ENCODE assay signal across 14 cellular contexts in the genomic region with DNA sequence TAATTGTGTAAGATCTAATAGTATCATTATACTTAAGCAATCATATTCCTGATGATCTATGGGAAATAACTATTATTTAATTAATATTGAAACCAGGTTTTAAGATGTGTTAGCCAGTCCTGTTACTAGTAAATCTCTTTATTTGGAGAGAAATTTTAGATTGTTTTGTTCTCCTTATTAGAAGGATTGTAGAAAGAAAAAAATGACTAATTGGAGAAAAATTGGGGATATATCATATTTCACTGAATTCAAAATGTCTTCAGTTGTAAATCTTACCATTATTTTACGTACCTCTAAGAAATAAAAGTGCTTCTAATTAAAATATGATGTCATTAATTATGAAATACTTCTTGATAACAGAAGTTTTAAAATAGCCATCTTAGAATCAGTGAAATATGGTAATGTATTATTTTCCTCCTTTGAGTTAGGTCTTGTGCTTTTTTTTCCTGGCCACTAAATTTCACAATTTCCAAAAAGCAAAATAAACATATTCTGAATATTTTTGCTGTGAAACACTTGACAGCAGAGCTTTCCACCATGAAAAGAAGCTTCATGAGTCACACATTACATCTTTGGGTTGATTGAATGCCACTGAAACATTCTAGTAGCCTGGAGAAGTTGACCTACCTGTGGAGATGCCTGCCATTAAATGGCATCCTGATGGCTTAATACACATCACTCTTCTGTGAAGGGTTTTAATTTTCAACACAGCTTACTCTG. TPM values are rescaled to one million over a fixed set of nuclear protein-coding genes. Genes with fewer than 3 reads are reported as not detected.
DNase-seq lines count a peak whose midpoint lies in the region; ATAC-seq, FAIRE-seq and TF ChIP-seq lines count a peak whose summit lies in the region.
"Had no signal": no experiment of that assay in that cellular context is flagged by ENCODE, and none has a peak within 500 bp of the region (broad histone marks: within the 10 kb centered on the region; RNA-seq: fewer than 3 reads in every experiment).

No MANE protein-coding gene starts in this region.

- peaks cover 58% of the 10 kb centered on the region; the same call in 2 of the 3 replicates for H3K4me1 ChIP-seq in A549

- CTCF ChIA-PET in A549 (lab: Yijun Ruan, JAX): interaction anchor here (0.7 kb wide), 1 partner anchor 18 kb away, joined by 4 read pairs; no protein-coding TSS in a partner anchor
- CTCF ChIA-PET in T-cell (lab: Charles Lee): interaction anchor here (0.9 to 2.3 kb wide), 3 partner anchors 16 to 37 kb away, joined by 3 to 9 read pairs (median 3); no protein-coding TSS in a partner anchor
- CTCF ChIA-PET in activated CD8-positive, alpha-beta T cell treated with anti-CD3 and anti-CD28 coated beads for 36 hours (lab: Charles Lee): interaction anchor here (0.8 to 2.1 kb wide), 7 partner anchors 10 to 343 kb away, joined by 3 to 15 read pairs (median 4); no protein-coding TSS in a partner anchor

- no peak for DNase-seq in A549 (ENCODE audit: low read depth in 1 of 2, low spot score in 1 of 2)
- peak; percentile 56 for DNase-seq in GM03348 (ENCODE audit: low spot score)
- DNase-seq in T-cell: no peak
- peak; percentile 70 for DNase-seq in fibroblast of the aortic adventitia (ENCODE audit: low read depth)
- no peak for DNase-seq in activated CD8-positive, alpha-beta T cell treated with anti-CD3 and anti-CD28 coated beads for 36 hours
- no peak for DNase-seq in NCI-H510A treated with DMSO at 0.1 percent for 48 hours (lab: John Stamatoyannopoulos, UW)
- DNase-seq in NCI-H748 treated with DMSO at 0.1 percent for 48 hours (lab: John Stamatoyannopoulos, UW): no peak
- DNase-seq: activated CD4-positive, CD25-positive, alpha-beta regulatory T cell; activated naive CD4-positive, alpha-beta T cell; GOT3; upper lobe of right lung had no signal

- TF ChIP-seq RAD21 in A549 (conservative IDR thresholded peaks at IDR 0.05 in 1 of 2, IDR thresholded peaks at IDR 0.05 in 1 of 2): no peak

- FAIRE-seq in A549 (lab: Jason Lieb, UNC): no peak

- H3K36me3 Mint-ChIP-seq in T-cell: peaks cover 63% of the 10 kb centered on the region
- H3K36me3 Mint-ChIP-seq in activated CD8-positive, alpha-beta T cell treated with anti-CD3 and anti-CD28 coated beads for 36 hours (ENCODE audit: low read depth): peaks cover 73% of the 10 kb centered on the region

- H3K9me3 Mint-ChIP-seq in T-cell: no peaks in the 10 kb centered on the region
- no peaks in the 10 kb centered on the region for H3K9me3 Mint-ChIP-seq in activated CD8-positive, alpha-beta T cell treated with anti-CD3 and anti-CD28 coated beads for 36 hours

- no peak overlapping the region for H3K4me3 Mint-ChIP-seq in T-cell
- H3K4me3 Mint-ChIP-seq in activated CD8-positive, alpha-beta T cell treated with anti-CD3 and anti-CD28 coated beads for 36 hours: no peak overlapping the region

- WGBS in A549 (ENCODE audit: missing lambda C conversion rate): 67% methylated on average over 1 of the region's 1 CpG

- POLR2A ChIA-PET in A549 (lab: Yijun Ruan, JAX): no interaction called here
- POLR2A ChIA-PET in T-cell (lab: Charles Lee): interaction anchor here in 1 of 2 donors (1.0 kb wide), 1 partner anchor 15 kb away, joined by 4 read pairs; no protein-coding TSS in a partner anchor
- POLR2A ChIA-PET in activated CD8-positive, alpha-beta T cell treated with anti-CD3 and anti-CD28 coated beads for 36 hours (lab: Charles Lee): interaction anchor here (0.6 kb wide), 1 partner anchor 414 kb away, joined by 3 read pairs; no protein-coding TSS in a partner anchor

- H3K4me1 Mint-ChIP-seq in T-cell: peaks cover 53 to 71% (median 61%) of the 10 kb centered on the region in 3 donors
- peaks cover 57% of the 10 kb centered on the region for H3K4me1 Mint-ChIP-seq in activated CD8-positive, alpha-beta T cell treated with anti-CD3 and anti-CD28 coated beads for 36 hours (ENCODE audit: low read depth)

- peak overlapping the region; percentile 52 to 57 for H3K27ac Mint-ChIP-seq in T-cell
- no peak overlapping the region for H3K27ac Mint-ChIP-seq in activated CD8-positive, alpha-beta T cell treated with anti-CD3 and anti-CD28 coated beads for 36 hours

- ATAC-seq in A549: no peak
- ATAC-seq in T-cell (replicated peaks in 1 of 4): no peak
- ATAC-seq in activated CD8-positive, alpha-beta T cell treated with anti-CD3 and anti-CD28 coated beads for 36 hours: no peak
- ATAC-seq in HG03457 (IDR thresholded peaks at IDR 0.05; ENCODE audit: unreplicated experiment): no peak
- ATAC-seq: upper lobe of right lung had no signal

- TF ChIP-seq EP300 in A549 (IDR thresholded peaks at IDR 0.05): no peak

- intact Hi-C loops in activated CD8-positive, alpha-beta T cell treated with anti-CD3 and anti-CD28 coated beads for 36 hours (cut with micrococcal nuclease): no loop called here

- no peak for TF ChIP-seq CTCF in A549 (IDR thresholded peaks at IDR 0.05)
- no peak for TF ChIP-seq CTCF in fibroblast of the aortic adventitia (IDR thresholded peaks at IDR 0.05; ENCODE audit: insufficient read depth, low read length)
- TF ChIP-seq CTCF in activated CD8-positive, alpha-beta T cell treated with anti-CD3 and anti-CD28 coated beads for 36 hours (IDR thresholded peaks at IDR 0.05): no peak

- no peaks in the 10 kb centered on the region for H3K9me3 ChIP-seq in A549
- H3K9me3 ChIP-seq: right atrium auricular region, upper lobe of right lung had no signal

- TF ChIP-seq POLR2A in A549 (IDR thresholded peaks at IDR 0.05; ENCODE audit: low read length): no peak

- H3K27ac ChIP-seq in A549: peak overlapping the region in 1 of 2 experiments; percentile 45; a peak in 2 of 6 replicates
- H3K27ac ChIP-seq: upper lobe of right lung had no signal

- no peaks in the 10 kb centered on the region for H3K27me3 Mint-ChIP-seq in T-cell
- H3K27me3 Mint-ChIP-seq in activated CD8-positive, alpha-beta T cell treated with anti-CD3 and anti-CD28 coated beads for 36 hours: no peaks in the 10 kb centered on the region

- H3K4me3 ChIP-seq in A549 (no peak overlapping the region), fibroblast of the aortic adventitia (ENCODE audit: low read depth, low read length) (no peak overlapping the region)
- H3K4me3 ChIP-seq: right atrium auricular region, upper lobe of right lung had no signal

- peak overlapping the region; percentile 96 for H3K4me2 ChIP-seq in A549
- H3K4me2 ChIP-seq: KMS-11 had no signal

TF ChIP-seq in A549, 52 proteins besides CTCF, POLR2A, EP300 and RAD21 (continues in another document):
- TF ChIP-seq, protein P1, sequence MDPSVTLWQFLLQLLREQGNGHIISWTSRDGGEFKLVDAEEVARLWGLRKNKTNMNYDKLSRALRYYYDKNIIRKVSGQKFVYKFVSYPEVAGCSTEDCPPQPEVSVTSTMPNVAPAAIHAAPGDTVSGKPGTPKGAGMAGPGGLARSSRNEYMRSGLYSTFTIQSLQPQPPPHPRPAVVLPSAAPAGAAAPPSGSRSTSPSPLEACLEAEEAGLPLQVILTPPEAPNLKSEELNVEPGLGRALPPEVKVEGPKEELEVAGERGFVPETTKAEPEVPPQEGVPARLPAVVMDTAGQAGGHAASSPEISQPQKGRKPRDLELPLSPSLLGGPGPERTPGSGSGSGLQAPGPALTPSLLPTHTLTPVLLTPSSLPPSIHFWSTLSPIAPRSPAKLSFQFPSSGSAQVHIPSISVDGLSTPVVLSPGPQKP (IDR thresholded peaks at IDR 0.05; ENCODE audit: low read depth, low read length): no peak
- TF ChIP-seq HEYL (CRISPR knock-in tag; IDR thresholded peaks at IDR 0.05): no peak
- TF ChIP-seq, protein P2, sequence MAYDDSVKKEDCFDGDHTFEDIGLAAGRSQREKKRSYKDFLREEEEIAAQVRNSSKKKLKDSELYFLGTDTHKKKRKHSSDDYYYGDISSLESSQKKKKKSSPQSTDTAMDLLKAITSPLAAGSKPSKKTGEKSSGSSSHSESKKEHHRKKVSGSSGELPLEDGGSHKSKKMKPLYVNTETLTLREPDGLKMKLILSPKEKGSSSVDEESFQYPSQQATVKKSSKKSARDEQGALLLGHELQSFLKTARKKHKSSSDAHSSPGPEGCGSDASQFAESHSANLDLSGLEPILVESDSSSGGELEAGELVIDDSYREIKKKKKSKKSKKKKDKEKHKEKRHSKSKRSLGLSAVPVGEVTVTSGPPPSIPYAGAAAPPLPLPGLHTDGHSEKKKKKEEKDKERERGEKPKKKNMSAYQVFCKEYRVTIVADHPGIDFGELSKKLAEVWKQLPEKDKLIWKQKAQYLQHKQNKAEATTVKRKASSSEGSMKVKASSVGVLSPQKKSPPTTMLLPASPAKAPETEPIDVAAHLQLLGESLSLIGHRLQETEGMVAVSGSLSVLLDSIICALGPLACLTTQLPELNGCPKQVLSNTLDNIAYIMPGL (CRISPR knock-in tag; IDR thresholded peaks at IDR 0.05; ENCODE audit: borderline replicate concordance): no peak
- no peak for TF ChIP-seq PHF8 (IDR thresholded peaks at IDR 0.05; ENCODE audit: borderline replicate concordance, low read depth)
- TF ChIP-seq TFCP2L1 (CRISPR knock-in tag; IDR thresholded peaks at IDR 0.05): no peak
- TF ChIP-seq RNF2 (IDR thresholded peaks at IDR 0.05; ENCODE audit: borderline replicate concordance, low read depth): no peak
- no peak for TF ChIP-seq RFX5 (IDR thresholded peaks at IDR 0.05)
- TF ChIP-seq HOXB13 (CRISPR knock-in tag; IDR thresholded peaks at IDR 0.05; ENCODE audit: low read depth): no peak
- TF ChIP-seq CHD4 (IDR thresholded peaks at IDR 0.05; ENCODE audit: borderline replicate concordance): no peak

RNA-seq across cellular contexts. Expression of gene BIRC3, which starts 6.4 kb away (rescaled TPM):
- polyA plus RNA-seq in A549 (2011; rRNA removed) (13.8 and 17.5 TPM in 2 replicates), A549 (2017; fragmentation: RNase III; extraction: RNeasy Plus Mini Kit Qiagen cat#74134 plus additional on column Dnase treatment) (10.6 to 27.4 TPM (median 11.3 TPM) in 3 replicates)
- 3.4 and 4.0 TPM in 2 replicates for polyA plus RNA-seq in A549 (2012; cell fraction: cytosol; rRNA removed)
- 1.6 and 3.2 TPM in 2 replicates for polyA plus RNA-seq in A549 (2012; cell fraction: nucleus; rRNA removed)
- 6.3 and 6.6 TPM in 2 replicates for polyA minus RNA-seq in A549 (2011; rRNA and poly(A)+ RNA removed)
- total RNA-seq in T-cell (100 to 1,000 TPM in 2 of 5 donors, 10 to 100 TPM in 3; 82.6 to 114 (median 96.0) TPM), fibroblast of the aortic adventitia (ENCODE audit: low replicate concordance) (0.16 and 2.4 TPM in 2 replicates)
- 100 to 1,000 TPM; 102 to 108 TPM for total RNA-seq in activated CD8-positive, alpha-beta T cell treated with anti-CD3 and anti-CD28 coated beads for 36 hours

RNA-seq across cellular contexts. Expression of gene BIRC2, which starts 23.3 kb away (rescaled TPM):
- 60.4 and 70.9 TPM in 2 replicates for polyA plus RNA-seq in A549 (2011; rRNA removed)
- polyA plus RNA-seq in A549 (2012; cell fraction: cytosol; rRNA removed): 10.7 and 13.4 TPM in 2 replicates
- polyA plus RNA-seq in A549 (2012; cell fraction: nucleus; rRNA removed): 5.6 and 10.4 TPM in 2 replicates
- 22.0 to 26.8 TPM (median 24.2 TPM) in 3 replicates for polyA plus RNA-seq in A549 (2017; fragmentation: RNase III; extraction: RNeasy Plus Mini Kit Qiagen cat#74134 plus additional on column Dnase treatment)
- polyA minus RNA-seq in A549 (2011; rRNA and poly(A)+ RNA removed): 29.3 and 31.1 TPM in 2 replicates
- total RNA-seq in T-cell: 100 to 1,000 TPM in 1 of 5 donors, 10 to 100 TPM in 4; 53.3 to 100 (median 60.8) TPM
- 68.7 and 75.3 TPM in 2 replicates for total RNA-seq in fibroblast of the aortic adventitia (ENCODE audit: low replicate concordance)
- total RNA-seq in activated CD8-positive, alpha-beta T cell treated with anti-CD3 and anti-CD28 coated beads for 36 hours: 10 to 100 TPM; 29.8 to 32.9 TPM

Comparison
In these comparisons a context has a peak if more than half of its experiments do, and no peak if none do; other contexts are left out.
1. DNase-seq: peak in GM03348 (single experiment) and fibroblast of the aortic adventitia (single experiment); none in A549 (0 of 2), T-cell (0 of 34), activated CD8-positive, alpha-beta T cell treated with anti-CD3 and anti-CD28 coated beads for 36 hours (single experiment), NCI-H510A treated with DMSO at 0.1 percent for 48 hours (single experiment) and NCI-H748 treated with DMSO at 0.1 percent for 48 hours (single experiment).
2. RNA of gene BIRC3, which starts 6.4 kb away (total RNA-seq): 102 to 108 TPM in activated CD8-positive, alpha-beta T cell treated with anti-CD3 and anti-CD28 coated beads for 36 hours and 82.6 to 114 TPM in T-cell; 0.16 to 2.4 TPM in fibroblast of the aortic adventitia; every median in the first group is over 10 times any median in the second.